8 cellular contexts compared by ENCODE assay signal in the genomic region with DNA sequence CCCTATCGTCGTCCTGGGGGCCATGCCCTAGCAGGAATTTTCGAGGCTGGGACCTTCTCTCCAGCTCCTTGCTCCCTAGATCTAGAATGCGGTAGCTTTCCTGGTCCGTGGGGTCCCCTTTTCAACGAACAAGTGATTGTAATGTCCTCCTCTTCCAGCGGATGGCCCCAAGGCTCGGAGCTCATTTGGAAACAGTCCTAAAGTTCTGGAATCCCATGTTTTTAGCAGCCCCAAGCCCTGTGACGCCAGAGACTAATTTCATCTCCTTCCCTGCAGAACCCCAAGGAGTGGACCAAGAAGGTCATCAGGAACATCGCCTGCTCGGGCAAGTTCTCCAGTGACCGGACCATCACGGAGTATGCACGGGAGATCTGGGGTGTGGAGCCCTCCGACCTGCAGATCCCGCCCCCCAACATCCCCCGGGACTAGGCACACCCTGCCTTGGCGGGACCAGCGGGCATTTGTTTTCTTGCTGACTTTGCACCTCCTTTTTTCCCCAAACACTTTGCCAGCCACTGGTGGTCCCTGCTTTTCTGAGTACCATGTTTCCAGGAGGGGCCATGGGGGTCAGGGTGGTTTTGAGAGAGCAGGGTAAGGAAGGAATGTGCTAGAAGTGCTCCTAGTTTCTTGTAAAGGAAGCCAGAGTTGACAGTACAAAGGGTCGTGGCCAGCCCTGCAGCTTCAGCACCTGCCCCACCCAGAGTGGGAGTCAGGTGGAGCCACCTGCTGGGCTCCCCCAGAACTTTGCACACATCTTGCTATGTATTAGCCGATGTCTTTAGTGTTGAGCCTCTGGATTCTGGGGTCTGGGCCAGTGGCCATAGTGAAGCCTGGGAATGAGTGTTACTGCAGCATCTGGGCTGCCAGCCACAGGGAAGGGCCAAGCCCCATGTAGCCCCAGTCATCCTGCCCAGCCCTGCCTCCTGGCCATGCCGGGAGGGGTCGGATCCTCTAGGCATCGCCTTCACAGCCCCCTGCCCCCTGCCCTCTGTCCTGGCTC. TPM values are rescaled to one million over a fixed set of nuclear protein-coding genes. Genes with fewer than 3 reads are reported as not detected.
DNase-seq lines count a peak whose midpoint lies in the region; ATAC-seq and TF ChIP-seq lines count a peak whose summit lies in the region.

No MANE protein-coding gene starts in this region.

- no peak overlapping the region for H3K4me3 Mint-ChIP-seq in T-cell

- H3K36me3 ChIP-seq in GM06990 (ENCODE audit: control insufficient read depth, insufficient read depth, low read length): peaks cover 9% of the 10 kb centered on the region
- peaks cover 12 to 78% (median 70%) of the 10 kb centered on the region in 4 donors for H3K36me3 ChIP-seq in esophagus muscularis mucosa
- no peaks in the 10 kb centered on the region for H3K36me3 ChIP-seq in parathyroid adenoma (ENCODE audit: control insufficient read depth, insufficient read depth, low read length)

- CTCF ChIA-PET in T-cell (lab: Charles Lee): interaction anchor here in 1 of 2 donors (2.8 kb wide), 1 partner anchor 103 kb away, joined by 6 read pairs; no protein-coding TSS in a partner anchor

- TF ChIP-seq EP300 in esophagus muscularis mucosa (IDR thresholded peaks at IDR 0.05): no peak

- peaks cover 0 to 6% (median 4%) of the 10 kb centered on the region in 3 donors for H3K4me1 Mint-ChIP-seq in T-cell

- 80% methylated on average over 20 of the region's 24 CpGs for WGBS in esophagus muscularis mucosa

- no peak for TF ChIP-seq POLR2A in esophagus muscularis mucosa (IDR thresholded peaks at IDR 0.05; ENCODE audit: low read depth)

- H3K27me3 ChIP-seq in GM06990 (replicated peaks; ENCODE audit: control insufficient read depth, insufficient read depth, low read length) (no peaks in the 10 kb centered on the region), esophagus muscularis mucosa (no peaks in the 10 kb centered on the region), parathyroid adenoma (ENCODE audit: control insufficient read depth, insufficient read depth, low read length) (no peaks in the 10 kb centered on the region)

- no peak overlapping the region for H3K27ac Mint-ChIP-seq in T-cell

- no peaks in the 10 kb centered on the region for H3K27me3 Mint-ChIP-seq in T-cell

- H3K4me1 ChIP-seq in esophagus muscularis mucosa (peaks cover 36 to 82% (median 58%) of the 10 kb centered on the region in 4 donors), parathyroid adenoma (no peaks in the 10 kb centered on the region)

- intact Hi-C loops in esophagus muscularis mucosa (cut with DNase I): loop anchor here (5.0 to 10.0 kb wide), 3 partner anchors 101 to 302 kb away; partner anchors contain the start of gene APMAP

- no peak overlapping the region for H3K4me2 ChIP-seq in parathyroid adenoma (ENCODE audit: low read length)

- no peak overlapping the region for H2AFZ ChIP-seq in parathyroid adenoma

- peak; percentile 15 for ATAC-seq in HG02870 (IDR thresholded peaks at IDR 0.05; ENCODE audit: unreplicated experiment)
- peak in 2 of 4 experiments; percentile 21 to 34 for ATAC-seq in T-cell (replicated peaks in 1 of 4)
- ATAC-seq in GM18519 (IDR thresholded peaks at IDR 0.05; ENCODE audit: low FRiP score, unreplicated experiment): no peak

- H3K36me3 Mint-ChIP-seq in T-cell: peaks cover 11% of the 10 kb centered on the region

- no peak overlapping the region for H3K9ac ChIP-seq in parathyroid adenoma

- H3K4me3 ChIP-seq in GM06990 (replicated peaks; ENCODE audit: low read depth, low read length) (no peak overlapping the region), esophagus muscularis mucosa (no peak overlapping the region), parathyroid adenoma (ENCODE audit: low read depth, low read length) (no peak overlapping the region)

- POLR2A ChIA-PET in T-cell (lab: Charles Lee): no interaction called here

- peak; percentile 54 for TF ChIP-seq CTCF in 22Rv1 (IDR thresholded peaks at IDR 0.05)
- peak; percentile 68 for TF ChIP-seq CTCF in GM06990 (IDR thresholded peaks at IDR 0.05; ENCODE audit: insufficient read depth, low read length, poor library complexity, severe bottlenecking)
- TF ChIP-seq CTCF in esophagus muscularis mucosa (IDR thresholded peaks at IDR 0.05): peak; percentile 28 to 50 (median 36)
- TF ChIP-seq CTCF in parathyroid adenoma (IDR thresholded peaks at IDR 0.05): peak; percentile 22

- no peak for DNase-seq in GM06990 (ENCODE audit: extremely low read depth, insufficient read length)
- peak in 19 of 34 experiments; percentile 14 to 42 (median 24) for DNase-seq in T-cell
- no peak for DNase-seq in esophagus muscularis mucosa (ENCODE audit: extremely low spot score)
- DNase-seq in NCI-H446 treated with DMSO at 0.1 percent for 48 hours (lab: John Stamatoyannopoulos, UW): no peak

- H3K27ac ChIP-seq in 22Rv1 (peak overlapping the region; percentile 27; the same call in 1 of the 2 replicates), esophagus muscularis mucosa (replicated peaks in 1 of 4) (peak overlapping the region; percentile 72 to 77 (median 74)), parathyroid adenoma (no peak overlapping the region)

- H3K9me3 ChIP-seq in esophagus muscularis mucosa (no peaks in the 10 kb centered on the region), parathyroid adenoma (ENCODE audit: control insufficient read depth, low read length) (no peaks in the 10 kb centered on the region)

- H3K79me2 ChIP-seq in parathyroid adenoma: no peaks in the 10 kb centered on the region

- H3K9me3 Mint-ChIP-seq in T-cell: no peaks in the 10 kb centered on the region

RNA-seq across cellular contexts. Expression of gene PYGB, which starts 48.5 kb away (rescaled TPM):
- 10 to 100 TPM; 29.7 to 53.4 (median 36.5) TPM for total RNA-seq in T-cell
- 100 to 1,000 TPM; 398 to 632 (median 462) TPM for total RNA-seq in esophagus muscularis mucosa

Comparison
In these comparisons a context has a peak if more than half of its experiments do, and no peak if none do; other contexts are left out.
1. DNase-seq: peak in T-cell (19 of 34); none in GM06990 (single experiment), esophagus muscularis mucosa (single experiment) and NCI-H446 treated with DMSO at 0.1 percent for 48 hours (single experiment).
2. RNA of gene PYGB, which starts 48.5 kb away (total RNA-seq): 398 to 632 TPM in esophagus muscularis mucosa; 29.7 to 53.4 TPM in T-cell; every median in the first group is over 4 times any median in the second.
3. Peak in every context shown above with its lines, with median percentiles within 50 percentile points of each other: CTCF ChIP-seq.